1 cellular context compared by ENCODE assay signal in genomic region chr6:33248643-33248931, GRCh38.
TF ChIP-seq lines count a peak whose summit lies in the region.

No MANE protein-coding gene starts in this region.

TF ChIP-seq in HepG2, 621 proteins besides CTCF, POLR2A, EP300 and RAD21 (continued from another document and continues in another):
- TF ChIP-seq CREB1 (IDR thresholded peaks at IDR 0.05) (no peak), CREB1 (CRISPR knock-in tag; IDR thresholded peaks at IDR 0.05) (no peak), KLF12 (CRISPR knock-in tag; IDR thresholded peaks at IDR 0.05; ENCODE audit: borderline replicate concordance) (no peak), ZNF572 (CRISPR knock-in tag; IDR thresholded peaks at IDR 0.05) (no peak; the same call in 1 of the 2 replicates), ZMYM3 (CRISPR knock-in tag; IDR thresholded peaks at IDR 0.05) (no peak), ZNF136 (CRISPR knock-in tag; IDR thresholded peaks at IDR 0.05; ENCODE audit: low read depth) (no peak), JUND (CRISPR knock-in tag; IDR thresholded peaks at IDR 0.05) (no peak), HNRNPL (IDR thresholded peaks at IDR 0.05; ENCODE audit: low read depth, low read length) (no peak), ZBTB7A (CRISPR knock-in tag; IDR thresholded peaks at IDR 0.05) (0 out of 2 replicates have a peak, but pooled peaks have one; percentile 2), HNRNPH1 (optimal IDR thresholded peaks at IDR 0.05; ENCODE audit: low read depth, low read length) (no peak), ZC3H13 (CRISPR knock-in tag; IDR thresholded peaks at IDR 0.05) (no peak), ZBTB4 (CRISPR knock-in tag; IDR thresholded peaks at IDR 0.05; ENCODE audit: borderline replicate concordance) (0 out of 2 replicates have a peak, but pooled peaks have one; percentile 40), FOXP1 (IDR thresholded peaks at IDR 0.05) (no peak), FOXP1 (CRISPR knock-in tag; IDR thresholded peaks at IDR 0.05) (no peak), NFAT5 (CRISPR knock-in tag; IDR thresholded peaks at IDR 0.05) (no peak), NCOA2 (CRISPR knock-in tag; IDR thresholded peaks at IDR 0.05) (no peak), NFYB (CRISPR knock-in tag; IDR thresholded peaks at IDR 0.05) (no peak), SIX4 (CRISPR knock-in tag; IDR thresholded peaks at IDR 0.05) (no peak), GATAD1 (CRISPR knock-in tag; IDR thresholded peaks at IDR 0.05) (no peak), SRY (CRISPR knock-in tag; IDR thresholded peaks at IDR 0.05) (peak; percentile 27; the same call in 1 of the 2 replicates), ATF1 (CRISPR knock-in tag; IDR thresholded peaks at IDR 0.05) (no peak), NKX3-1 (CRISPR knock-in tag; IDR thresholded peaks at IDR 0.05) (no peak), FOXK2 (IDR thresholded peaks at IDR 0.05) (no peak), SOX13 (IDR thresholded peaks at IDR 0.05) (no peak), SOX13 (CRISPR knock-in tag; conservative IDR thresholded peaks at IDR 0.05 in 1 of 2, IDR thresholded peaks at IDR 0.05 in 1 of 2) (no peak), ZNF746 (CRISPR knock-in tag; IDR thresholded peaks at IDR 0.05) (no peak), JARID2 (CRISPR knock-in tag; IDR thresholded peaks at IDR 0.05; ENCODE audit: insufficient replicate concordance) (no peak), ZNF180 (CRISPR knock-in tag; IDR thresholded peaks at IDR 0.05; ENCODE audit: borderline replicate concordance, low read depth) (no peak), ZNF232 (CRISPR knock-in tag; IDR thresholded peaks at IDR 0.05; ENCODE audit: borderline replicate concordance) (peak; percentile 19; the same call in 1 of the 2 replicates), SMAD3 (CRISPR knock-in tag; IDR thresholded peaks at IDR 0.05) (no peak), TGIF2 (CRISPR knock-in tag; IDR thresholded peaks at IDR 0.05) (0 out of 2 replicates have a peak, but pooled peaks have one; percentile 9), MATR3 (CRISPR knock-in tag; IDR thresholded peaks at IDR 0.05) (no peak), SAP130 (CRISPR knock-in tag; IDR thresholded peaks at IDR 0.05; ENCODE audit: low read depth) (no peak), TFDP2 (CRISPR knock-in tag; IDR thresholded peaks at IDR 0.05) (no peak), ZNF12 (CRISPR knock-in tag; IDR thresholded peaks at IDR 0.05) (no peak), SMYD3 (CRISPR knock-in tag; IDR thresholded peaks at IDR 0.05) (no peak), MAZ (IDR thresholded peaks at IDR 0.05; ENCODE audit: borderline replicate concordance, low read depth, low read length) (no peak), MAZ (CRISPR knock-in tag; IDR thresholded peaks at IDR 0.05; ENCODE audit: low read depth) (no peak), ZNF749 (CRISPR knock-in tag; IDR thresholded peaks at IDR 0.05; ENCODE audit: borderline replicate concordance) (no peak), ZNF350 (CRISPR knock-in tag; IDR thresholded peaks at IDR 0.05; ENCODE audit: borderline replicate concordance, low read depth) (peak; percentile 70; the same call in 1 of the 2 replicates), ZNF839 (CRISPR knock-in tag; IDR thresholded peaks at IDR 0.05; ENCODE audit: borderline replicate concordance) (peak; percentile 61; the same call in 1 of the 2 replicates)
- TF ChIP-seq, protein P1, sequence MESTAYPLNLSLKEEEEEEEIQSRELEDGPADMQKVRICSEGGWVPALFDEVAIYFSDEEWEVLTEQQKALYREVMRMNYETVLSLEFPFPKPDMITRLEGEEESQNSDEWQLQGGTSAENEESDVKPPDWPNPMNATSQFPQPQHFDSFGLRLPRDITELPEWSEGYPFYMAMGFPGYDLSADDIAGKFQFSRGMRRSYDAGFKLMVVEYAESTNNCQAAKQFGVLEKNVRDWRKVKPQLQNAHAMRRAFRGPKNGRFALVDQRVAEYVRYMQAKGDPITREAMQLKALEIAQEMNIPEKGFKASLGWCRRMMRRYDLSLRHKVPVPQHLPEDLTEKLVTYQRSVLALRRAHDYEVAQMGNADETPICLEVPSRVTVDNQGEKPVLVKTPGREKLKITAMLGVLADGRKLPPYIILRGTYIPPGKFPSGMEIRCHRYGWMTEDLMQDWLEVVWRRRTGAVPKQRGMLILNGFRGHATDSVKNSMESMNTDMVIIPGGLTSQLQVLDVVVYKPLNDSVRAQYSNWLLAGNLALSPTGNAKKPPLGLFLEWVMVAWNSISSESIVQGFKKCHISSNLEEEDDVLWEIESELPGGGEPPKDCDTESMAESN (CRISPR knock-in tag; conservative IDR thresholded peaks at IDR 0.05): 0 out of 2 replicates have a peak, but pooled peaks have one; percentile 36
- TF ChIP-seq, protein P2, sequence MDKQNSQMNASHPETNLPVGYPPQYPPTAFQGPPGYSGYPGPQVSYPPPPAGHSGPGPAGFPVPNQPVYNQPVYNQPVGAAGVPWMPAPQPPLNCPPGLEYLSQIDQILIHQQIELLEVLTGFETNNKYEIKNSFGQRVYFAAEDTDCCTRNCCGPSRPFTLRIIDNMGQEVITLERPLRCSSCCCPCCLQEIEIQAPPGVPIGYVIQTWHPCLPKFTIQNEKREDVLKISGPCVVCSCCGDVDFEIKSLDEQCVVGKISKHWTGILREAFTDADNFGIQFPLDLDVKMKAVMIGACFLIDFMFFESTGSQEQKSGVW (CRISPR knock-in tag; IDR thresholded peaks at IDR 0.05; ENCODE audit: borderline replicate concordance): no peak
- TF ChIP-seq, protein P3, sequence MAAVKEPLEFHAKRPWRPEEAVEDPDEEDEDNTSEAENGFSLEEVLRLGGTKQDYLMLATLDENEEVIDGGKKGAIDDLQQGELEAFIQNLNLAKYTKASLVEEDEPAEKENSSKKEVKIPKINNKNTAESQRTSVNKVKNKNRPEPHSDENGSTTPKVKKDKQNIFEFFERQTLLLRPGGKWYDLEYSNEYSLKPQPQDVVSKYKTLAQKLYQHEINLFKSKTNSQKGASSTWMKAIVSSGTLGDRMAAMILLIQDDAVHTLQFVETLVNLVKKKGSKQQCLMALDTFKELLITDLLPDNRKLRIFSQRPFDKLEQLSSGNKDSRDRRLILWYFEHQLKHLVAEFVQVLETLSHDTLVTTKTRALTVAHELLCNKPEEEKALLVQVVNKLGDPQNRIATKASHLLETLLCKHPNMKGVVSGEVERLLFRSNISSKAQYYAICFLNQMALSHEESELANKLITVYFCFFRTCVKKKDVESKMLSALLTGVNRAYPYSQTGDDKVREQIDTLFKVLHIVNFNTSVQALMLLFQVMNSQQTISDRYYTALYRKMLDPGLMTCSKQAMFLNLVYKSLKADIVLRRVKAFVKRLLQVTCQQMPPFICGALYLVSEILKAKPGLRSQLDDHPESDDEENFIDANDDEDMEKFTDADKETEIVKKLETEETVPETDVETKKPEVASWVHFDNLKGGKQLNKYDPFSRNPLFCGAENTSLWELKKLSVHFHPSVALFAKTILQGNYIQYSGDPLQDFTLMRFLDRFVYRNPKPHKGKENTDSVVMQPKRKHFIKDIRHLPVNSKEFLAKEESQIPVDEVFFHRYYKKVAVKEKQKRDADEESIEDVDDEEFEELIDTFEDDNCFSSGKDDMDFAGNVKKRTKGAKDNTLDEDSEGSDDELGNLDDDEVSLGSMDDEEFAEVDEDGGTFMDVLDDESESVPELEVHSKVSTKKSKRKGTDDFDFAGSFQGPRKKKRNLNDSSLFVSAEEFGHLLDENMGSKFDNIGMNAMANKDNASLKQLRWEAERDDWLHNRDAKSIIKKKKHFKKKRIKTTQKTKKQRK (IDR thresholded peaks at IDR 0.05; ENCODE audit: low read length): no peak
- TF ChIP-seq, protein P4, sequence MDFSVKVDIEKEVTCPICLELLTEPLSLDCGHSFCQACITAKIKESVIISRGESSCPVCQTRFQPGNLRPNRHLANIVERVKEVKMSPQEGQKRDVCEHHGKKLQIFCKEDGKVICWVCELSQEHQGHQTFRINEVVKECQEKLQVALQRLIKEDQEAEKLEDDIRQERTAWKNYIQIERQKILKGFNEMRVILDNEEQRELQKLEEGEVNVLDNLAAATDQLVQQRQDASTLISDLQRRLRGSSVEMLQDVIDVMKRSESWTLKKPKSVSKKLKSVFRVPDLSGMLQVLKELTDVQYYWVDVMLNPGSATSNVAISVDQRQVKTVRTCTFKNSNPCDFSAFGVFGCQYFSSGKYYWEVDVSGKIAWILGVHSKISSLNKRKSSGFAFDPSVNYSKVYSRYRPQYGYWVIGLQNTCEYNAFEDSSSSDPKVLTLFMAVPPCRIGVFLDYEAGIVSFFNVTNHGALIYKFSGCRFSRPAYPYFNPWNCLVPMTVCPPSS (IDR thresholded peaks at IDR 0.05): no peak
- TF ChIP-seq, protein P5, sequence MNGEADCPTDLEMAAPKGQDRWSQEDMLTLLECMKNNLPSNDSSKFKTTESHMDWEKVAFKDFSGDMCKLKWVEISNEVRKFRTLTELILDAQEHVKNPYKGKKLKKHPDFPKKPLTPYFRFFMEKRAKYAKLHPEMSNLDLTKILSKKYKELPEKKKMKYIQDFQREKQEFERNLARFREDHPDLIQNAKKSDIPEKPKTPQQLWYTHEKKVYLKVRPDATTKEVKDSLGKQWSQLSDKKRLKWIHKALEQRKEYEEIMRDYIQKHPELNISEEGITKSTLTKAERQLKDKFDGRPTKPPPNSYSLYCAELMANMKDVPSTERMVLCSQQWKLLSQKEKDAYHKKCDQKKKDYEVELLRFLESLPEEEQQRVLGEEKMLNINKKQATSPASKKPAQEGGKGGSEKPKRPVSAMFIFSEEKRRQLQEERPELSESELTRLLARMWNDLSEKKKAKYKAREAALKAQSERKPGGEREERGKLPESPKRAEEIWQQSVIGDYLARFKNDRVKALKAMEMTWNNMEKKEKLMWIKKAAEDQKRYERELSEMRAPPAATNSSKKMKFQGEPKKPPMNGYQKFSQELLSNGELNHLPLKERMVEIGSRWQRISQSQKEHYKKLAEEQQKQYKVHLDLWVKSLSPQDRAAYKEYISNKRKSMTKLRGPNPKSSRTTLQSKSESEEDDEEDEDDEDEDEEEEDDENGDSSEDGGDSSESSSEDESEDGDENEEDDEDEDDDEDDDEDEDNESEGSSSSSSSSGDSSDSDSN (CRISPR knock-in tag; IDR thresholded peaks at IDR 0.05): no peak
- TF ChIP-seq, protein P6, sequence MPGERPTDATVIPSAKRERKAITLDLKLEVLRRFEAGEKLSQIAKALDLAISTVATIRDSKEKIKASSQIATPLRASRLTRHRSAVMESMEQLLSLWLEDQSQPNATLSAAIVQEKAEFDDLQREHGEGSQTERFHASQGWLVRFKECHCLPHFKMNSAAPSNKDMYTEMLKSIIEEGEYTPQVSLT (CRISPR knock-in tag; IDR thresholded peaks at IDR 0.05; ENCODE audit: borderline replicate concordance, low read depth): 0 out of 2 replicates have a peak, but pooled peaks have one; percentile 59
